In the genomic region with DNA sequence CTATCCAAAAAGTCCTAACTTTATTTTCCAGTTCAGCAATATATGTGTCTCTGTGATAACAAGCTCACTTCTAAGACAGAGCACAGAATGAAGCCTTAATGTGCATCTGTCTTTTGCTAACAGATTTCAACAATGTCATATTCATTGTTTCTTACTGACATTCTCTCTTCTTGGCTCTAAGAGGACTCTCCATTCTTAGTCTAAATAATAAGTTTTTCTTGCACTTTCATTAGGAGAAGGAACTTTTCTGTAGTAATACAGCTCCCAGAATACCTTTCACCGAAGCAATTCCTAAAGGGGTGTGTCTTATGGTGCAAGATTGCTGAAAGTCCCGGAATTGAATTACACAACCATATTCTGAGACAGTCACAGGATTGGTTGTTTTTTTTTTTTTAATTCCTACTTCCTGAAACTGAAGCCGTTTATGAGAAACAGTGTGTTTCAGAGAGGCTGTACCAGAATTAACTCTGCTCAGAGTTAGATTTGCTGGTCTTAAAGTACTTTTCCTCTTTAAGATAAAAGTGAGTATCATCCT, we compare ENCODE assay signal across 9 cellular contexts. TPM values are rescaled to one million over a fixed set of nuclear protein-coding genes. Genes with fewer than 3 reads are reported as not detected.
DNase-seq lines count a peak whose midpoint lies in the region; ATAC-seq, FAIRE-seq and TF ChIP-seq lines count a peak whose summit lies in the region.
"Had no signal": no experiment of that assay in that cellular context is flagged by ENCODE, and none has a peak within 500 bp of the region (broad histone marks: within the 10 kb centered on the region; RNA-seq: fewer than 3 reads in every experiment).

ALPK1 (plus strand) TSS at position 421 of the 535 bp plus-strand sequence.

- BruUV-seq in GM12878 (replicated peaks; lab: Mats Ljungman, UMichigan), result no TSS peak

- peak within 1 kb of the TSS; percentile 73 for H3K27ac ChIP-seq in 22Rv1
- H3K27ac ChIP-seq in GM12878 (ENCODE audit: control insufficient read depth, insufficient read depth), result peak within 1 kb of the TSS; percentile 62

- peak within 1 kb of the TSS; percentile 65 for H3K9ac ChIP-seq in GM12878 (ENCODE audit: control insufficient read depth, insufficient read depth, low read length)

- TF ChIP-seq CTCF in 22Rv1 (IDR thresholded peaks at IDR 0.05) (no peak), GM12878 (IDR thresholded peaks at IDR 0.05 in 2 of 3, conservative IDR thresholded peaks at IDR 0.05 in 1 of 3; ENCODE audit: control insufficient read depth in 2 of 3, extremely low read depth in 1 of 3, insufficient read depth in 1 of 3, low read depth in 3 of 3, low read length in 3 of 3) (no peak), subcutaneous adipose tissue (IDR thresholded peaks at IDR 0.05; ENCODE audit: low read depth) (no peak)

- H3K4me2 ChIP-seq in GM12878 (ENCODE audit: control insufficient read depth, insufficient read depth), result peak within 1 kb of the TSS; percentile 70

- H3K27me3 ChIP-seq in GM12878 (replicated peaks in 1 of 2; ENCODE audit: control insufficient read depth in 2 of 2, insufficient read depth in 2 of 2, low read length in 1 of 2), result no peaks in the 10 kb centered on the region

- 1% methylated on average over 3 of the region's 3 CpGs for WGBS in GM12878 (ENCODE audit: insufficient coverage, insufficient replicate concordance, low lambda C conversion rate, missing lambda C conversion rate)

- RAD21 ChIA-PET in GM12878 (lab: Charles Lee; ENCODE audit: unreplicated experiment), result interaction anchor here (0.8 to 7.4 kb wide), 10 partner anchors 11 to 219 kb away, joined by 3 to 73 read pairs (median 6); partner anchors contain the start of genes AP1AR, NEUROG2 and TIFA

- no peaks in the 10 kb centered on the region; a peak in 1 of 4 replicates for H3K36me3 ChIP-seq in GM12878 (ENCODE audit: control insufficient read depth in 2 of 2, insufficient read depth in 2 of 2, low read length in 1 of 2)

- no peaks in the 10 kb centered on the region for H3K9me3 ChIP-seq in GM12878 (replicated peaks; ENCODE audit: control insufficient read depth, insufficient read depth, low read length)

- DNase-seq in GM18507 (ENCODE audit: extremely low spot score, insufficient read length, low read depth), result no peak
- DNase-seq in NCI-H69 (lab: John Stamatoyannopoulos, UW), result peak; percentile 58
- DNase-seq in GM12878 (ENCODE audit: low read depth, low spot score), result no peak
- DNase-seq in left kidney (ENCODE audit: low read depth, low spot score), result peak; percentile 90
- DNase-seq in COLO668 (lab: John Stamatoyannopoulos, UW; ENCODE audit: unreplicated experiment), result no peak

- peak within 1 kb of the TSS; percentile 87 for H2AFZ ChIP-seq in GM12878 (ENCODE audit: control insufficient read depth, low read depth, low read length)

- POLR2A ChIA-PET in GM12878 (lab: Charles Lee), result interaction anchor here (0.6 to 6.4 kb wide), 14 partner anchors 10 to 1351 kb away, joined by 3 to 81 read pairs (median 4); partner anchors contain the start of genes NEUROG2 and TIFA

- intact Hi-C loops in GM12878 (cut with micrococcal nuclease; ENCODE audit: unreplicated experiment), result no loop called here

- no peak for TF ChIP-seq POLR2A in GM12878 (IDR thresholded peaks at IDR 0.05; ENCODE audit: low read depth, low read length)

- FAIRE-seq in GM18507 (lab: Jason Lieb, UNC), result peak; percentile 93
- FAIRE-seq in GM12878 (lab: Jason Lieb, UNC), result peak; percentile 73
- FAIRE-seq: H1 had no signal

- H3K4me3 ChIP-seq in GM12878, result peak within 1 kb of the TSS; percentile 67

- peaks cover 5% of the 10 kb centered on the region for H3K4me1 ChIP-seq in GM12878 (ENCODE audit: control insufficient read depth, insufficient read depth, low read length)

- no peak for TF ChIP-seq EP300 in GM12878 (IDR thresholded peaks at IDR 0.05; ENCODE audit: borderline replicate concordance in 1 of 2, control insufficient read depth in 1 of 2, low read depth in 2 of 2, low read length in 2 of 2)

- no peak for TF ChIP-seq RAD21 in GM12878 (IDR thresholded peaks at IDR 0.05; ENCODE audit: insufficient read depth, low read depth, low read length)

- in situ Hi-C loops in GM12878 (cut with MboI), result no loop called here

- no peaks in the 10 kb centered on the region for H4K20me1 ChIP-seq in GM12878 (ENCODE audit: control insufficient read depth, insufficient read depth)

- peaks cover 11% of the 10 kb centered on the region for H3K79me2 ChIP-seq in GM12878 (ENCODE audit: control insufficient read depth, insufficient read depth, low read length)

- SMC1A ChIA-PET in GM12878 (lab: Charles Lee; ENCODE audit: uncharacterized antibody, unreplicated experiment), result interaction anchor here (0.9 to 6.8 kb wide), 6 partner anchors 9 to 224 kb away, joined by 3 to 91 read pairs (median 66); partner anchors contain the start of gene TIFA

- peak; percentile 85 for ATAC-seq in HG02938 (IDR thresholded peaks at IDR 0.05; ENCODE audit: unreplicated experiment)
- peak; percentile 89 for ATAC-seq in GM12878

- CTCF ChIA-PET in GM12878 (lab: Yijun Ruan, JAX), result interaction anchor here (0.7 to 1.9 kb wide), 12 partner anchors 9 to 226 kb away, joined by 3 to 7 read pairs (median 4); partner anchors contain the start of gene TIFA

TF ChIP-seq in GM12878, 131 proteins besides CTCF, POLR2A, EP300 and RAD21 (continues in another document):
- TF ChIP-seq ZNF384 (IDR thresholded peaks at IDR 0.05; ENCODE audit: borderline replicate concordance, low read depth, low read length), result peak; percentile 91
- no peak for TF ChIP-seq JUND (IDR thresholded peaks at IDR 0.05; ENCODE audit: low read depth, low read length)
- TF ChIP-seq RELB (IDR thresholded peaks at IDR 0.05; ENCODE audit: low read depth), result peak; percentile 66; the same call in 1 of the 2 replicates
- 0 out of 2 replicates have a peak, but pooled peaks have one; percentile 53 for TF ChIP-seq POLR2AphosphoS5 (IDR thresholded peaks at IDR 0.05; ENCODE audit: low read length)
- TF ChIP-seq CEBPB (IDR thresholded peaks at IDR 0.05; ENCODE audit: borderline replicate concordance in 1 of 2, low read depth in 2 of 2, low read length in 2 of 2), result no peak
- TF ChIP-seq JUNB (IDR thresholded peaks at IDR 0.05), result no peak
- TF ChIP-seq BCLAF1 (IDR thresholded peaks at IDR 0.05), result no peak
- TF ChIP-seq NBN (IDR thresholded peaks at IDR 0.05), result peak; percentile 41; the same call in 1 of the 2 replicates
- TF ChIP-seq TAF1 (IDR thresholded peaks at IDR 0.05; ENCODE audit: borderline replicate concordance, low read depth, low read length), result 0 out of 2 replicates have a peak, but pooled peaks have one; percentile 46
- TF ChIP-seq BACH1 (IDR thresholded peaks at IDR 0.05; ENCODE audit: borderline replicate concordance), result no peak
- TF ChIP-seq FOXM1 (IDR thresholded peaks at IDR 0.05; ENCODE audit: low read depth, low read length), result peak; percentile 62; the same call in 1 of the 2 replicates

RNA-seq across cellular contexts. Expression of gene ALPK1, which starts in this region (rescaled TPM):
- total RNA-seq in GM12878 (2013; cell fraction: nucleolus; rRNA removed), result 400 and 422 TPM in 2 replicates
- total RNA-seq in GM12878 (2014; rRNA removed) (26.5 and 32.2 TPM in 2 replicates), GM12878 (2014; rRNA removed; fragmentation: Illumina TruSeq; extraction: Trizol) (32.3 and 37.2 TPM in 2 replicates), GM12878 (2021) (27.6 and 28.5 TPM in 2 replicates), subcutaneous adipose tissue (10 to 100 TPM; 17.1 to 34.8 (median 25.8) TPM)
- polyA plus RNA-seq in GM12878 (2011; ENCODE audit: low read depth), result 8.8 TPM
- polyA plus RNA-seq in GM12878 (2011; rRNA removed) (31.6 and 42.7 TPM in 2 replicates), GM12878 (2014; fragmentation: Illumina TruSeq; extraction: Trizol) (23.1 and 27.0 TPM in 2 replicates), GM12878 (2014; fragmentation: Nextera tagmentation; extraction: Ambion mirVana) (1 to 10 TPM; 8.5 to 9.7 TPM), GM12878 (2014; rRNA removed) (21.5 and 21.9 TPM in 2 replicates), GM12878 (2016; fragmentation: Nextera tagmentation; extraction: Ambion mirVana) (10 to 100 TPM; 21.2 to 22.2 TPM)
- polyA plus RNA-seq in GM12878 (2011; cell fraction: cytosol; rRNA removed), result 11.3 TPM in 2 replicates
- polyA plus RNA-seq in GM12878 (2011; cell fraction: nucleus; rRNA removed), result 63.2 and 85.3 TPM in 2 replicates
- polyA plus RNA-seq in GM12878 (2012), result 16.1 and 17.4 TPM in 2 replicates
- 38.8 and 43.6 TPM in 2 replicates for polyA minus RNA-seq in GM12878 (2011; rRNA and poly(A)+ RNA removed)
- 6.9 and 11.9 TPM in 2 replicates for polyA minus RNA-seq in GM12878 (2011; cell fraction: cytosol; rRNA and poly(A)+ RNA removed)
- 103 and 108 TPM in 2 replicates for polyA minus RNA-seq in GM12878 (2011; cell fraction: nucleus; rRNA and poly(A)+ RNA removed)

Comparison
In these comparisons a context has a peak if more than half of its experiments do, and no peak if none do; other contexts are left out.
1. DNase-seq: peak in NCI-H69 (single experiment) and left kidney (single experiment); none in GM18507 (single experiment), GM12878 (single experiment) and COLO668 (single experiment).